11 cellular contexts compared by ENCODE assay signal in the genomic region with DNA sequence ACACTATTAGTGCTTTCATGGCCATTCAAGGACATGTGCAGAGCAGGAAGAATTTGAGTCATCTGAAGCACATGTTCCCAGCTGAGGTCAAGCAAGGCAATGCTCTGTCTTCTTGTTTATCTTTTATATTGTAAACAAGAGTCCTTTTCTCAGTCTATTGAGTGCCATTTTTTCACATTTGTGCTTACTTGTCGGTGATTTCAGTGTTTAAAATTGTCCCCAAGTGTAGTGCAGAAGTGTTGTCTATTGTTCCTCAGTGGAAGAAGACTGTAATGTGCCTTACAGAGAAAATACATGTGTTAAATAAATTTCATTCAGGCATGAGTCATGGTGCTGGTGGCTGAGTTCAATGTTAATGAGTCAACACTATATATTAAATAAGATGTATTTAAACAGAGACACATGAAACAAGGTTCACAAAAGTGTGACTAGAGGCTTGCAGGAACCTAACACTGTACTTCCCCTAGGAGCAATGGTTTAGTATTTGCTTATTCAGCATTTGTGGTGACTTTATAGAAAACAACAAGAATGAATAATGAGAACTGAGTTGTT.
DNase-seq lines count a peak whose midpoint lies in the region; ATAC-seq and TF ChIP-seq lines count a peak whose summit lies in the region.
"Had no signal": no experiment of that assay in that cellular context is flagged by ENCODE, and none has a peak within 500 bp of the region (broad histone marks: within the 10 kb centered on the region; RNA-seq: fewer than 3 reads in every experiment).

No MANE protein-coding gene starts in this region.

- H3K36me3 ChIP-seq in PC-3 (ENCODE audit: low read depth, low read length) (no peaks in the 10 kb centered on the region), osteoblast (ENCODE audit: insufficient read depth, low read length) (no peaks in the 10 kb centered on the region), GM23338 (ENCODE audit: insufficient read depth) (no peaks in the 10 kb centered on the region)
- H3K36me3 ChIP-seq: spleen had no signal

- H3K79me2 ChIP-seq in PC-3 (ENCODE audit: low read length) (no peaks in the 10 kb centered on the region), osteoblast (ENCODE audit: insufficient read depth, low read length) (no peaks in the 10 kb centered on the region), GM23338 (replicated peaks; ENCODE audit: insufficient read depth) (no peaks in the 10 kb centered on the region)

- no peaks in the 10 kb centered on the region for H3K4me1 Mint-ChIP-seq in type B pancreatic cell (ENCODE audit: unreplicated experiment)
- H3K4me1 Mint-ChIP-seq in GM23338 = no peaks in the 10 kb centered on the region
- H3K4me1 Mint-ChIP-seq: CD4-positive, alpha-beta memory T cell had no signal

- POLR2A ChIA-PET in PC-3 (lab: Charles Lee; ENCODE audit: unreplicated experiment) = no interaction called here

- H3K27me3 Mint-ChIP-seq in type B pancreatic cell = peaks cover 26% of the 10 kb centered on the region
- no peaks in the 10 kb centered on the region for H3K27me3 Mint-ChIP-seq in GM23338 (ENCODE audit: insufficient read depth, low read depth, poor library complexity)

- ATAC-seq in PC-3 = peak; percentile 61
- no peak for ATAC-seq in GM23338

- H3K9me3 Mint-ChIP-seq in type B pancreatic cell (peaks cover 5% of the 10 kb centered on the region), GM23338 (no peaks in the 10 kb centered on the region)
- H3K9me3 Mint-ChIP-seq: CD4-positive, alpha-beta memory T cell had no signal

- H3K27ac Mint-ChIP-seq in type B pancreatic cell (no peak overlapping the region), GM23338 (no peak overlapping the region)
- H3K27ac Mint-ChIP-seq: CD4-positive, alpha-beta memory T cell had no signal

- H3K9me2 ChIP-seq in PC-3 (replicated peaks; ENCODE audit: low read length) (no peaks in the 10 kb centered on the region), GM23338 (ENCODE audit: insufficient read depth) (peaks cover 9% of the 10 kb centered on the region)

- H3K4me2 ChIP-seq in PC-3 (ENCODE audit: low read length) (peak overlapping the region; percentile 49), osteoblast (ENCODE audit: insufficient read depth, low read length) (peak overlapping the region; percentile 79), GM23338 (no peak overlapping the region)

- TF ChIP-seq CTCF in PC-3 (conservative IDR thresholded peaks at IDR 0.05; ENCODE audit: low read depth, low read length) = no peak
- no peak for TF ChIP-seq CTCF in osteoblast (IDR thresholded peaks at IDR 0.05; ENCODE audit: extremely low read depth, low read depth, low read length)
- no peak for TF ChIP-seq CTCF in type B pancreatic cell (conservative IDR thresholded peaks at IDR 0.05)
- no peak for TF ChIP-seq CTCF in GM23338 (conservative IDR thresholded peaks at IDR 0.05; ENCODE audit: low read depth in 2 of 2)

- BruUV-seq in PC-3 (replicated peaks; lab: Mats Ljungman, UMichigan) = no TSS peak

- no peaks in the 10 kb centered on the region for H4K20me1 ChIP-seq in PC-3 (ENCODE audit: low read length)
- H4K20me1 ChIP-seq in osteoblast (ENCODE audit: insufficient read depth, low read length) = no peaks in the 10 kb centered on the region
- H4K20me1 ChIP-seq in GM23338 (replicated peaks; ENCODE audit: insufficient read depth) = no peaks in the 10 kb centered on the region

- no peaks in the 10 kb centered on the region for H3K9me3 ChIP-seq in PC-3 (ENCODE audit: low read length)
- H3K9me3 ChIP-seq in osteoblast (ENCODE audit: low read depth, low read length) = no peaks in the 10 kb centered on the region
- H3K9me3 ChIP-seq: spleen had no signal

- H2AFZ ChIP-seq in PC-3 (ENCODE audit: low read length) = no peak overlapping the region
- no peak overlapping the region for H2AFZ ChIP-seq in osteoblast (ENCODE audit: low read length)
- no peak overlapping the region for H2AFZ ChIP-seq in GM23338

- H3K4me3 Mint-ChIP-seq in type B pancreatic cell = no peak overlapping the region
- H3K4me3 Mint-ChIP-seq in GM23338 = no peak overlapping the region
- H3K4me3 Mint-ChIP-seq: CD4-positive, alpha-beta memory T cell had no signal

- DNase-seq in Daoy (ENCODE audit: low read depth) = peak; percentile 37
- DNase-seq in PC-3 = peak; percentile 71
- peak; percentile 71 for DNase-seq in epithelial cell of prostate (ENCODE audit: low read depth, low spot score)
- DNase-seq in osteoblast (ENCODE audit: insufficient read length, low spot score, missing footprints) = no peak
- DNase-seq in type B pancreatic cell (ENCODE audit: extremely low spot score, unreplicated experiment) = no peak
- DNase-seq in medulla oblongata (ENCODE audit: extremely low spot score) = no peak
- no peak for DNase-seq in NCI-H1694 treated with DMSO at 0.1 percent for 48 hours (lab: John Stamatoyannopoulos, UW)
- DNase-seq in GM23338 (ENCODE audit: low spot score) = no peak
- DNase-seq: CD4-positive, alpha-beta memory T cell; hypothalamus; spleen had no signal

- H3K27me3 ChIP-seq in PC-3 (ENCODE audit: low read length) (no peaks in the 10 kb centered on the region), osteoblast (ENCODE audit: insufficient read depth, low read length) (no peaks in the 10 kb centered on the region), GM23338 (ENCODE audit: insufficient read depth) (no peaks in the 10 kb centered on the region)
- H3K27me3 ChIP-seq: spleen had no signal

- H3K4me1 ChIP-seq in PC-3 (ENCODE audit: insufficient read depth, low read length) (peaks cover 52% of the 10 kb centered on the region), osteoblast (ENCODE audit: insufficient read depth, low read length) (peaks cover 37% of the 10 kb centered on the region), GM23338 (ENCODE audit: insufficient read depth) (no peaks in the 10 kb centered on the region)
- H3K4me1 ChIP-seq: spleen had no signal

- H3K27ac ChIP-seq in PC-3 (ENCODE audit: low read length) (peak overlapping the region; percentile 95), epithelial cell of prostate (peak overlapping the region; percentile 65), osteoblast (ENCODE audit: low read depth, low read length) (peak overlapping the region; percentile 93), GM23338 (ENCODE audit: low read depth) (no peak overlapping the region)
- H3K27ac ChIP-seq: spleen had no signal

- intact Hi-C loops in PC-3 (cut with micrococcal nuclease) = loop anchor here (2.0 to 10.0 kb wide), 3 partner anchors 64 to 114 kb away; no protein-coding TSS in a partner anchor

- CTCF ChIA-PET in PC-3 (lab: Charles Lee) = no interaction called here

- peaks cover 3% of the 10 kb centered on the region for H3F3A ChIP-seq in PC-3 (ENCODE audit: low read length, unreplicated experiment)
- no peaks in the 10 kb centered on the region for H3F3A ChIP-seq in GM23338 (replicated peaks; ENCODE audit: low read depth)

- peak overlapping the region; percentile 13; the same call in 1 of the 2 replicates for H3K4me3 ChIP-seq in PC-3 (ENCODE audit: low read length)
- no peak overlapping the region for H3K4me3 ChIP-seq in osteoblast (ENCODE audit: insufficient read depth, low read length)
- H3K4me3 ChIP-seq in GM23338 = no peak overlapping the region
- H3K4me3 ChIP-seq: spleen had no signal

- peak overlapping the region; percentile 43 for H3K9ac ChIP-seq in PC-3 (ENCODE audit: low read length)

- H3K36me3 Mint-ChIP-seq in type B pancreatic cell (no peaks in the 10 kb centered on the region), GM23338 (ENCODE audit: low read depth) (no peaks in the 10 kb centered on the region)
- H3K36me3 Mint-ChIP-seq: CD4-positive, alpha-beta memory T cell had no signal

TF ChIP-seq in GM23338, 12 proteins besides CTCF, POLR2A, EP300 and RAD21 (continues in another document):
- no peak for TF ChIP-seq EZH2 (IDR thresholded peaks at IDR 0.05; ENCODE audit: low read depth, unreplicated experiment)
- no peak for TF ChIP-seq CREB1 (CRISPR knock-in tag; IDR thresholded peaks at IDR 0.05; ENCODE audit: low read depth)
- TF ChIP-seq JUNB (IDR thresholded peaks at IDR 0.05; ENCODE audit: unreplicated experiment) = no peak
- TF ChIP-seq ETS1 (IDR thresholded peaks at IDR 0.05) = no peak
- no peak for TF ChIP-seq STAT1 (IDR thresholded peaks at IDR 0.05; ENCODE audit: unreplicated experiment)

Comparison
In these comparisons a context has a peak if more than half of its experiments do, and no peak if none do; other contexts are left out.
1. DNase-seq: peak in Daoy (single experiment), PC-3 (single experiment) and epithelial cell of prostate (single experiment); none in osteoblast (single experiment), type B pancreatic cell (single experiment), medulla oblongata (single experiment), NCI-H1694 treated with DMSO at 0.1 percent for 48 hours (single experiment) and GM23338 (single experiment).